In the genomic region with DNA sequence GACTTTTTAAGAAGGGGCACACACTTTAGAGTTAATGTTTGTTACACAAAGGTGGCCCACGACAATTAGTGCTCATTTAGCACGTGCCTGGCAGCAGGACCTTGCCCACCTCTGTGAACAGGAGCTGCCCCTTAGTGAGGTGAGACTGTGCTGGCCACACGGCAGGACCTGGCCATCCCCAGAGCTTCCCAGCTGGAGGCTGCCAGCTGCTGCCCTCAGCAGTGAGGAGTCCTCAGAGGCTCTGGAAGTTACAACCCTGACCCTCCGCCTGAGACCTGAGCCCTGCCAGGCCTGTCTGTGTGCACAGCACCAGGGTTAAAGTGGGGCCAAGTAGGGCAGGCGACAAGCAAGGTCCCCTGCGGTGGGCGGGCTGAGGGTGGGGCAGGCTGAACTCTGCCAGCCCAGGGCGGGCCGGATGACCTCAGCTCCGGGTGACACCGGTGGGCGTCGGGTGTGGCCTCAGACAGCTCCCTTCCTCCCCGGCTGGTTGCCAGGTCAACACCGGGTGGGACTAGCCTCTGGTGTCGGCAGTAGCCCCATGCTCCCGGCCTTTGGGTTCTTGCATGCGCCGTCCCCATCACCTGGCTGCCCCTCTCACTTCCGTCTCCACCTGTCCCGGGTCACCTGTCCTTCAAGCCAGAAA, we compare ENCODE assay signal across 9 cellular contexts. TPM values are rescaled to one million over a fixed set of nuclear protein-coding genes. Genes with fewer than 3 reads are reported as not detected.
A peak's percentile ranks its signal among the peaks of the same experiment; 100 is the strongest.
DNase-seq lines count a peak whose midpoint lies in the region; ATAC-seq and TF ChIP-seq lines count a peak whose summit lies in the region.
"Had no signal": no experiment of that assay in that cellular context is flagged by ENCODE, and none has a peak within 500 bp of the region (broad histone marks: within the 10 kb centered on the region; RNA-seq: fewer than 3 reads in every experiment).

No MANE protein-coding gene starts in this region.

- no peak for ATAC-seq in GM18868 (IDR thresholded peaks at IDR 0.05; ENCODE audit: unreplicated experiment)

- 30% methylated on average over 16 of the region's 21 CpGs for WGBS in prostate gland

- H3K9ac ChIP-seq in rectal smooth muscle tissue (ENCODE audit: low read length): no peak overlapping the region

- no peaks in the 10 kb centered on the region for H3K36me3 ChIP-seq in PC-9 (ENCODE audit: low read depth)
- H3K36me3 ChIP-seq in rectal smooth muscle tissue (ENCODE audit: control insufficient read depth, insufficient read depth, low read length): no peaks in the 10 kb centered on the region
- H3K36me3 ChIP-seq in prostate gland: no peaks in the 10 kb centered on the region

- DNase-seq in PC-9 (peak; percentile 87 to 88), glomerular visceral epithelial cell (ENCODE audit: extremely low spot score) (peak; percentile 76), prostate gland (ENCODE audit: low spot score) (no peak), GM20000 (ENCODE audit: low spot score) (no peak)
- DNase-seq in effector CD8-positive, alpha-beta T cell (lab: John Stamatoyannopoulos, UW): no peak

- peak overlapping the region; percentile 91 for H2AFZ ChIP-seq in PC-9

- H3K4me3 ChIP-seq in GM12875 (ENCODE audit: low read depth, low read length): peak overlapping the region; percentile 44
- H3K4me3 ChIP-seq in PC-9: peak overlapping the region; percentile 76
- H3K4me3 ChIP-seq in rectal smooth muscle tissue (ENCODE audit: low read length): peak overlapping the region; percentile 55
- peak overlapping the region in 1 of 2 donors; percentile 32 for H3K4me3 ChIP-seq in prostate gland

- H3K9me3 ChIP-seq in PC-9 (ENCODE audit: insufficient read depth, low read depth): no peaks in the 10 kb centered on the region
- no peaks in the 10 kb centered on the region for H3K9me3 ChIP-seq in prostate gland

- H3K79me2 ChIP-seq in PC-9 (ENCODE audit: low read depth): no peaks in the 10 kb centered on the region

- H3K27ac ChIP-seq in PC-9 (peak overlapping the region; percentile 49), rectal smooth muscle tissue (ENCODE audit: low read depth, low read length) (no peak overlapping the region), prostate gland (no peak overlapping the region)

- TF ChIP-seq CTCF in GM12875 (IDR thresholded peaks at IDR 0.05; ENCODE audit: borderline replicate concordance, insufficient read depth, low read depth, low read length) (no peak), PC-9 (conservative IDR thresholded peaks at IDR 0.05) (no peak), prostate gland (IDR thresholded peaks at IDR 0.05) (no peak), GM20000 (IDR thresholded peaks at IDR 0.05; ENCODE audit: extremely low read depth, missing control alignments) (no peak)

- peaks cover 52% of the 10 kb centered on the region for H3K4me1 ChIP-seq in PC-9 (replicated peaks; ENCODE audit: insufficient read depth)
- H3K4me1 ChIP-seq in rectal smooth muscle tissue (ENCODE audit: control insufficient read depth, insufficient read depth, low read length): no peaks in the 10 kb centered on the region
- peaks cover 7% of the 10 kb centered on the region for H3K4me1 ChIP-seq in prostate gland (replicated peaks)

- no peaks in the 10 kb centered on the region for H3K9me2 ChIP-seq in PC-9 (ENCODE audit: insufficient read depth)

- POLR2A ChIA-PET in PC-9 (lab: Charles Lee; ENCODE audit: unreplicated experiment): interaction anchor here (0.6 to 0.8 kb wide), 3 partner anchors 19 to 148 kb away, joined by 3 to 9 read pairs (median 4); no protein-coding TSS in a partner anchor

- CTCF ChIA-PET in PC-9 (lab: Charles Lee): interaction anchor here (0.6 to 1.7 kb wide), 13 partner anchors 12 to 380 kb away, joined by 3 to 9 read pairs (median 3); no protein-coding TSS in a partner anchor

- TSS peak; percentile 26 for BruUV-seq in PC-9 (replicated peaks; lab: Mats Ljungman, UMichigan)

- H3K4me2 ChIP-seq in PC-9: peak overlapping the region; percentile 94

- no peaks in the 10 kb centered on the region for H4K20me1 ChIP-seq in PC-9 (ENCODE audit: insufficient read depth)

- intact Hi-C loops in PC-9 (cut with micrococcal nuclease; ENCODE audit: unreplicated experiment): loop anchor here (1.0 to 10.0 kb wide), 7 partner anchors 49 to 466 kb away; partner anchors contain the start of genes EIF5 and TRAF3
- intact Hi-C loops in prostate gland (cut with DNase I): loop anchor here (5.0 to 10.0 kb wide), 2 partner anchors 217 to 380 kb away; no protein-coding TSS in a partner anchor

- no peak for TF ChIP-seq POLR2A in prostate gland (IDR thresholded peaks at IDR 0.05)

- peaks cover 43% of the 10 kb centered on the region; the same call in 1 of the 2 replicates for H3F3A ChIP-seq in PC-9 (ENCODE audit: insufficient read depth, low read depth)

- H3K27me3 ChIP-seq in PC-9 (ENCODE audit: insufficient read depth, low read depth): no peaks in the 10 kb centered on the region
- peaks cover 3% of the 10 kb centered on the region for H3K27me3 ChIP-seq in rectal smooth muscle tissue (ENCODE audit: control insufficient read depth, insufficient read depth, low read length)
- H3K27me3 ChIP-seq in prostate gland (replicated peaks; ENCODE audit: insufficient read depth): no peaks in the 10 kb centered on the region

RNA-seq across cellular contexts. Expression of gene LBHD2, which starts 9.2 kb away (rescaled TPM):
- total RNA-seq in PC-9 (2021) (0.52 and 0.78 TPM in 2 replicates), prostate gland (1 to 10 TPM in 1 of 2 donors, not detected in 1; 3.3 TPM)
- total RNA-seq: SK-MEL-5 had no signal

RNA-seq across cellular contexts. Expression of gene CDC42BPB, which starts 17.5 kb away (rescaled TPM):
- total RNA-seq in PC-9 (2021) (203 and 209 TPM in 2 replicates), prostate gland (100 to 1,000 TPM in 1 of 2 donors, 10 to 100 TPM in 1; 78.9 to 172 TPM)

RNA-seq across cellular contexts. Expression of gene EXOC3L4, which starts 19.7 kb away (rescaled TPM):
- total RNA-seq in PC-9 (2021): 0.38 and 1.7 TPM in 2 replicates
- 1 to 10 TPM in 1 of 2 donors, under 1 TPM in 1; 0.27 to 2.0 TPM for total RNA-seq in prostate gland
- total RNA-seq: SK-MEL-5 had no signal

RNA-seq across cellular contexts. Expression of gene TNFAIP2, which starts 48.4 kb away (rescaled TPM):
- total RNA-seq in PC-9 (2021) (291 and 366 TPM in 2 replicates), prostate gland (10 to 100 TPM; 36.5 to 46.4 TPM)
- total RNA-seq: SK-MEL-5 had no signal

Comparison
In these comparisons a context has a peak if more than half of its experiments do, and no peak if none do; other contexts are left out.
1. DNase-seq: peak in PC-9 (2 of 2) and glomerular visceral epithelial cell (single experiment); none in effector CD8-positive, alpha-beta T cell (single experiment), prostate gland (single experiment) and GM20000 (single experiment).